In the genomic region with DNA sequence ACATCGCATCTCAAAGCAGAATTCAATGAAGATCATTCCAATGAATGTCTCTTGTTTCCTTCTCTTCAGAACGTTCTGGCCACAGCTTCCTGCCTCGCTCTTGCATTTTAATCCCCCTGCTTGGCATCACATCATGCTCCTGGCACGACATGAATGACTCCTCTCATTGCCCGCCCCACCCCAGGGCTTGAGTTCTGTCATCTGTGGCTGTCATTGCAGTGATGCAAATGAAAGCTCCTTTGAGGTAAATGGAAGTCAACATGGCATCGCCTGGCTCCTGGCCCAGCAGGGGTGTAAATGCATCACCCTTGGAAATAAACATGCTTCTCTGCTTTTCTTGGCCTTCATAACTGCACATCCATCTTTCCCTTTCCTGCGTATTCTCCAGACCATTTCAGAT, we compare ENCODE assay signal across 17 cellular contexts. TPM values are rescaled to one million over a fixed set of nuclear protein-coding genes. Genes with fewer than 3 reads are reported as not detected.
DNase-seq lines count a peak whose midpoint lies in the region; ATAC-seq, FAIRE-seq and TF ChIP-seq lines count a peak whose summit lies in the region.
"Had no signal": no experiment of that assay in that cellular context is flagged by ENCODE, and none has a peak within 500 bp of the region (broad histone marks: within the 10 kb centered on the region; RNA-seq: fewer than 3 reads in every experiment).

No MANE protein-coding gene starts in this region.

- H3K9ac ChIP-seq in keratinocyte (ENCODE audit: control insufficient read depth, extremely low read depth, insufficient read depth, low read length) = no peak overlapping the region

- H3K9me1 ChIP-seq in keratinocyte (ENCODE audit: control insufficient read depth, extremely low read depth, insufficient read depth, low read length) = no peaks in the 10 kb centered on the region

- H3K4me1 ChIP-seq in keratinocyte (ENCODE audit: control insufficient read depth, extremely low read depth, insufficient read depth, low read length) = peaks cover 10% of the 10 kb centered on the region

- ATAC-seq in left ventricle myocardium superior (no peak), HG02763 (IDR thresholded peaks at IDR 0.05; ENCODE audit: unreplicated experiment) (no peak)
- ATAC-seq: activated CD8-positive, alpha-beta memory T cell treated with anti-CD3 and anti-CD28 coated beads, Interleukin-2, amount 10 ng/mL, durations not matched to agents 7 days and 5 days; GM23338; mucosa of descending colon; stimulated activated effector memory CD8-positive, alpha-beta T cell treated with anti-CD3 and anti-CD28 coated beads, Interleukin-12 subunit alpha, Interleukin-12 subunit beta, amount 100 ng/mL, for 72 hours had no signal

- peak overlapping the region; percentile 24 for H3K27ac ChIP-seq in keratinocyte (ENCODE audit: control insufficient read depth, insufficient read depth, low read length)

- peak; percentile 71 for FAIRE-seq in keratinocyte (lab: Jason Lieb, UNC)

- TF ChIP-seq CTCF in astrocyte of the spinal cord (IDR thresholded peaks at IDR 0.05; ENCODE audit: low read depth, low read length) = no peak
- no peak for TF ChIP-seq CTCF in keratinocyte (optimal IDR thresholded peaks at IDR 0.05 in 1 of 3, IDR thresholded peaks at IDR 0.05 in 1 of 3, conservative IDR thresholded peaks at IDR 0.05 in 1 of 3; ENCODE audit: extremely low read depth in 1 of 3, insufficient read depth in 2 of 3, low read length in 3 of 3)

- H2AFZ ChIP-seq in keratinocyte (ENCODE audit: control insufficient read depth, low read length) = peak overlapping the region; percentile 60
- H2AFZ ChIP-seq: GM23338 had no signal

- intact Hi-C loops in left ventricle myocardium superior (cut with micrococcal nuclease) = no loop called here

- no peaks in the 10 kb centered on the region for H3K9me3 ChIP-seq in keratinocyte (ENCODE audit: control insufficient read depth, low read depth, low read length)
- H3K9me3 ChIP-seq: mucosa of descending colon had no signal

- H3K36me3 ChIP-seq in keratinocyte (ENCODE audit: control insufficient read depth in 2 of 2, extremely low read depth in 1 of 2, insufficient read depth in 2 of 2, low read length in 2 of 2) = peaks cover 0 to 6% of the 10 kb centered on the region in 2 experiments

- H3K4me3 ChIP-seq in astrocyte of the spinal cord (ENCODE audit: low read depth, low read length) (no peak overlapping the region), keratinocyte (ENCODE audit: control insufficient read depth in 2 of 3, extremely low read depth in 1 of 3, insufficient read depth in 2 of 3, low read depth in 1 of 3, low read length in 3 of 3) (no peak overlapping the region)
- H3K4me3 ChIP-seq: GM23338, mucosa of descending colon had no signal

- DNase-seq in Ammon's horn (ENCODE audit: low spot score) (peak; percentile 95), NCI-H1048 (lab: John Stamatoyannopoulos, UW) (peak; percentile 85), astrocyte of the spinal cord (ENCODE audit: low read depth, low spot score) (peak; percentile 29), keratinocyte (ENCODE audit: low read depth, low spot score) (no peak), left ventricle myocardium superior (no peak), T-helper 9 cell (no peak), SW 1271 (lab: John Stamatoyannopoulos, UW) (no peak)
- DNase-seq: activated CD8-positive, alpha-beta memory T cell treated with anti-CD3 and anti-CD28 coated beads, Interleukin-2, amount 10 ng/mL, durations not matched to agents 7 days and 5 days; activated naive CD4-positive, alpha-beta T cell treated with Interleukin-2 at 50 U/mL for 16 hours; erythroblast; mucosa of descending colon; NCI-H524; stimulated activated CD4-positive, alpha-beta T cell treated with anti-CD3 and anti-CD28 coated beads, Interleukin-1b, Interleukin-23, amount 100 ng/mL, for 48 hours had no signal

- in situ Hi-C loops in astrocyte of the spinal cord (cut with HindIII; ENCODE audit: low sequenced_read_pairs) = no loop called here

- dilution Hi-C loops in keratinocyte (cut with MboI; ENCODE audit: extremely low pct_ligation_motif_present, low sequenced_read_pairs) = no loop called here

- no peaks in the 10 kb centered on the region for H3K27me3 ChIP-seq in keratinocyte (ENCODE audit: control insufficient read depth, extremely low read depth, insufficient read depth, low read length)

- H3K79me2 ChIP-seq in keratinocyte (ENCODE audit: control insufficient read depth, insufficient read depth, low read length) = no peaks in the 10 kb centered on the region

- no peaks in the 10 kb centered on the region for H4K20me1 ChIP-seq in keratinocyte (ENCODE audit: control insufficient read depth, extremely low read depth, insufficient read depth, low read length)

- H3K4me2 ChIP-seq in keratinocyte (ENCODE audit: control insufficient read depth, extremely low read depth, insufficient read depth, low read depth, low read length) = peak overlapping the region; percentile 59
- H3K4me2 ChIP-seq: GM23338 had no signal

RNA-seq across cellular contexts. Expression of gene SCEL, which starts 48.6 kb away (rescaled TPM):
- polyA plus RNA-seq in keratinocyte = 23.7 to 32.7 TPM (median 30.5 TPM) in 3 replicates
- polyA plus RNA-seq in keratinocyte (2011; ENCODE audit: low read depth) = 174 TPM
- 18.4 and 45.7 TPM in 2 replicates for polyA plus RNA-seq in keratinocyte (2011; cell fraction: cytosol; rRNA removed)
- 37.0 and 60.9 TPM in 2 replicates for polyA plus RNA-seq in keratinocyte (2011; cell fraction: nucleus; rRNA removed)
- polyA plus RNA-seq in keratinocyte (2012; ENCODE audit: low replicate concordance) = 21.5 and 65.8 TPM in 2 replicates
- polyA minus RNA-seq in keratinocyte = 5.8 to 20.8 TPM (median 15.9 TPM) in 3 replicates
- 15.5 TPM for polyA minus RNA-seq in keratinocyte (2011; cell fraction: cytosol; rRNA and poly(A)+ RNA removed)
- polyA minus RNA-seq in keratinocyte (2011; cell fraction: nucleus; rRNA and poly(A)+ RNA removed) = 21.0 and 30.9 TPM in 2 replicates
- total RNA-seq in left ventricle myocardium superior = not detected
- total RNA-seq: activated CD8-positive, alpha-beta memory T cell treated with anti-CD3 and anti-CD28 coated beads, Interleukin-2, amount 10 ng/mL, durations not matched to agents 7 days and 5 days; cardiac septum; GM23338 had no signal
- polyA plus RNA-seq: GM23338 had no signal

Comparison
In these comparisons a context has a peak if more than half of its experiments do, and no peak if none do; other contexts are left out.
1. DNase-seq: peak in Ammon's horn (single experiment), NCI-H1048 (single experiment) and astrocyte of the spinal cord (single experiment); none in keratinocyte (single experiment), left ventricle myocardium superior (single experiment), T-helper 9 cell (single experiment) and SW 1271 (0 of 2).